ENCODE assay signal across 1 cellular context in the genomic region with DNA sequence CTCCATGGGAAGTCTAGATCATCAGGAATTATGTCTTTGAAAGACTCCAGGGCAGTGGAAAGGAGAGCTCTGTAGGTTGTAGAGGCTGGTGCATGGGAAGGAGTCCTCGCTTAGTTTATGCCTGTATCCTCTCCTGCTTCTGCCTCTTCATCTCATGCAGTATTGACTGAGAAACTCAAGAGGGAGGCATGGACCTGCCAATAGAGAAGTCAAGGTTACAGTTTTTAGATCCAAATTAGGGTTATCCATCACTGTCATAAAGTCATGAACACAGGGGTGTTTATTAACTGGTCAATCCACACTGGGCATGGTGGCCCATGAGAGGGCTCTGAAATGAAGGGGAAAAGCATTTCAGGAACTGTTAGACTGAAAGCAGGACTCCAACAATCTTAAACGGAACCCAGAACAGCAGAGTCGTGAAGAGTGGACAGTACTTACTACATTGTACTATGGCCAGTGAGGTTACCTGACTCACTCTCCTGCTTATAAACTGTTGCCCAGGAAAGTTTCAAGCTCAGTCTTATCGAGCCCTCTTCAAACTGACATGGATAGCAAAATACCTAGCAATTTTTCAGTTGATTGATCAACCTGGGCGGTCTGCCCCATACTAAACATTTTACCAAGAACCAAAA.
TF ChIP-seq lines count a peak whose summit lies in the region.

No MANE protein-coding gene starts in this region.

TF ChIP-seq in SK-N-SH, 30 proteins besides CTCF, POLR2A, EP300 and RAD21 (continued from another document):
- TF ChIP-seq, protein P1, sequence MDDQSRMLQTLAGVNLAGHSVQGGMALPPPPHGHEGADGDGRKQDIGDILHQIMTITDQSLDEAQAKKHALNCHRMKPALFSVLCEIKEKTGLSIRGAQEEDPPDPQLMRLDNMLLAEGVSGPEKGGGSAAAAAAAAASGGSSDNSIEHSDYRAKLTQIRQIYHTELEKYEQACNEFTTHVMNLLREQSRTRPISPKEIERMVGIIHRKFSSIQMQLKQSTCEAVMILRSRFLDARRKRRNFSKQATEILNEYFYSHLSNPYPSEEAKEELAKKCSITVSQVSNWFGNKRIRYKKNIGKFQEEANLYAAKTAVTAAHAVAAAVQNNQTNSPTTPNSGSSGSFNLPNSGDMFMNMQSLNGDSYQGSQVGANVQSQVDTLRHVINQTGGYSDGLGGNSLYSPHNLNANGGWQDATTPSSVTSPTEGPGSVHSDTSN (IDR thresholded peaks at IDR 0.05): no peak
- TF ChIP-seq CHD2 (IDR thresholded peaks at IDR 0.05; ENCODE audit: low read length, partially characterized antibody) (no peak), TCF12 (IDR thresholded peaks at IDR 0.05) (no peak), FOXJ3 (CRISPR knock-in tag; IDR thresholded peaks at IDR 0.05) (no peak), RCOR1 (IDR thresholded peaks at IDR 0.05; ENCODE audit: low read length) (no peak), NRF1 (IDR thresholded peaks at IDR 0.05; ENCODE audit: low read depth, low read length) (no peak), MXI1 (IDR thresholded peaks at IDR 0.05; ENCODE audit: low read depth, low read length) (no peak), RFX5 (IDR thresholded peaks at IDR 0.05; ENCODE audit: low read length) (no peak), FOSL2 (IDR thresholded peaks at IDR 0.05; ENCODE audit: borderline replicate concordance, low read depth) (no peak), TAF1 (IDR thresholded peaks at IDR 0.05; ENCODE audit: borderline replicate concordance, low read depth, low read length) (no peak)
- TF ChIP-seq, protein P2, sequence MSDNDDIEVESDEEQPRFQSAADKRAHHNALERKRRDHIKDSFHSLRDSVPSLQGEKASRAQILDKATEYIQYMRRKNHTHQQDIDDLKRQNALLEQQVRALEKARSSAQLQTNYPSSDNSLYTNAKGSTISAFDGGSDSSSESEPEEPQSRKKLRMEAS (IDR thresholded peaks at IDR 0.05; ENCODE audit: low read depth): no peak
